ENCODE assay signal across 1 cellular context in the genomic region with DNA sequence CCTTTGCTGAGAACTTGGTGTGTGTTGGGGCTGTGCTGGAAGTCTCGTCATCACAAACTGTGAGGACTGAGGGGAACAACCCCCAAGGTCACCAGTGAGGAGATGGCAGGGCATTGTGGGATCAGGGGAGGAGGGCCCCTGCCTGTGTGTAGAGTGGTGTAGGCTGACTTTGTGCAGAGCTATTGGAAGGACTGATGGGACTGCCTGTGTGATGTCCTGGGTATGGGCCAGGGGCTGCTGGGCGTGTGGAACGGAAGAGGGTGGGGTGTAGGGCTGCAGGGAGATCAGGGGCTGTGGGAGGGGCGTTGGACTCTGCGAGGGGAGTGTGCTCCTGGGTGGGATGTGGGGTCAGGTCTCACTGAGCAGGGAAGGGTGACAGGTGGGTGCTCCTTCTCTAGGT.
TF ChIP-seq lines count a peak whose summit lies in the region.

No MANE protein-coding gene starts in this region.

TF ChIP-seq in HepG2, 621 proteins besides CTCF, POLR2A, EP300 and RAD21:
- TF ChIP-seq, protein P1, sequence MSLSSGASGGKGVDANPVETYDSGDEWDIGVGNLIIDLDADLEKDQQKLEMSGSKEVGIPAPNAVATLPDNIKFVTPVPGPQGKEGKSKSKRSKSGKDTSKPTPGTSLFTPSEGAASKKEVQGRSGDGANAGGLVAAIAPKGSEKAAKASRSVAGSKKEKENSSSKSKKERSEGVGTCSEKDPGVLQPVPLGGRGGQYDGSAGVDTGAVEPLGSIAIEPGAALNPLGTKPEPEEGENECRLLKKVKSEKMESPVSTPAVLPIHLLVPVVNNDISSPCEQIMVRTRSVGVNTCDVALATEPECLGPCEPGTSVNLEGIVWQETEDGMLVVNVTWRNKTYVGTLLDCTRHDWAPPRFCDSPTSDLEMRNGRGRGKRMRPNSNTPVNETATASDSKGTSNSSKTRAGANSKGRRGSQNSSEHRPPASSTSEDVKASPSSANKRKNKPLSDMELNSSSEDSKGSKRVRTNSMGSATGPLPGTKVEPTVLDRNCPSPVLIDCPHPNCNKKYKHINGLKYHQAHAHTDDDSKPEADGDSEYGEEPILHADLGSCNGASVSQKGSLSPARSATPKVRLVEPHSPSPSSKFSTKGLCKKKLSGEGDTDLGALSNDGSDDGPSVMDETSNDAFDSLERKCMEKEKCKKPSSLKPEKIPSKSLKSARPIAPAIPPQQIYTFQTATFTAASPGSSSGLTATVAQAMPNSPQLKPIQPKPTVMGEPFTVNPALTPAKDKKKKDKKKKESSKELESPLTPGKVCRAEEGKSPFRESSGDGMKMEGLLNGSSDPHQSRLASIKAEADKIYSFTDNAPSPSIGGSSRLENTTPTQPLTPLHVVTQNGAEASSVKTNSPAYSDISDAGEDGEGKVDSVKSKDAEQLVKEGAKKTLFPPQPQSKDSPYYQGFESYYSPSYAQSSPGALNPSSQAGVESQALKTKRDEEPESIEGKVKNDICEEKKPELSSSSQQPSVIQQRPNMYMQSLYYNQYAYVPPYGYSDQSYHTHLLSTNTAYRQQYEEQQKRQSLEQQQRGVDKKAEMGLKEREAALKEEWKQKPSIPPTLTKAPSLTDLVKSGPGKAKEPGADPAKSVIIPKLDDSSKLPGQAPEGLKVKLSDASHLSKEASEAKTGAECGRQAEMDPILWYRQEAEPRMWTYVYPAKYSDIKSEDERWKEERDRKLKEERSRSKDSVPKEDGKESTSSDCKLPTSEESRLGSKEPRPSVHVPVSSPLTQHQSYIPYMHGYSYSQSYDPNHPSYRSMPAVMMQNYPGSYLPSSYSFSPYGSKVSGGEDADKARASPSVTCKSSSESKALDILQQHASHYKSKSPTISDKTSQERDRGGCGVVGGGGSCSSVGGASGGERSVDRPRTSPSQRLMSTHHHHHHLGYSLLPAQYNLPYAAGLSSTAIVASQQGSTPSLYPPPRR (CRISPR knock-in tag; IDR thresholded peaks at IDR 0.05; ENCODE audit: borderline replicate concordance): no peak
- TF ChIP-seq NFIC (IDR thresholded peaks at IDR 0.05; ENCODE audit: low read length) (no peak), NFKB2 (CRISPR knock-in tag; IDR thresholded peaks at IDR 0.05; ENCODE audit: borderline replicate concordance) (no peak)
- TF ChIP-seq, protein P2, sequence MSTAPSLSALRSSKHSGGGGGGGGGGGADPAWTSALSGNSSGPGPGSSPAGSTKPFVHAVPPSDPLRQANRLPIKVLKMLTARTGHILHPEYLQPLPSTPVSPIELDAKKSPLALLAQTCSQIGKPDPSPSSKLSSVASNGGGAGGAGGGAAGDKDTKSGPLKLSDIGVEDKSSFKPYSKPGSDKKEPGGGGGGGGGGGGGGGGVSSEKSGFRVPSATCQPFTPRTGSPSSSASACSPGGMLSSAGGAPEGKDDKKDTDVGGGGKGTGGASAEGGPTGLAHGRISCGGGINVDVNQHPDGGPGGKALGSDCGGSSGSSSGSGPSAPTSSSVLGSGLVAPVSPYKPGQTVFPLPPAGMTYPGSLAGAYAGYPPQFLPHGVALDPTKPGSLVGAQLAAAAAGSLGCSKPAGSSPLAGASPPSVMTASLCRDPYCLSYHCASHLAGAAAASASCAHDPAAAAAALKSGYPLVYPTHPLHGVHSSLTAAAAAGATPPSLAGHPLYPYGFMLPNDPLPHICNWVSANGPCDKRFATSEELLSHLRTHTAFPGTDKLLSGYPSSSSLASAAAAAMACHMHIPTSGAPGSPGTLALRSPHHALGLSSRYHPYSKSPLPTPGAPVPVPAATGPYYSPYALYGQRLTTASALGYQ (CRISPR knock-in tag; IDR thresholded peaks at IDR 0.05): no peak
